Comparison of ENCODE assay signal across 22 cellular contexts in the genomic region with DNA sequence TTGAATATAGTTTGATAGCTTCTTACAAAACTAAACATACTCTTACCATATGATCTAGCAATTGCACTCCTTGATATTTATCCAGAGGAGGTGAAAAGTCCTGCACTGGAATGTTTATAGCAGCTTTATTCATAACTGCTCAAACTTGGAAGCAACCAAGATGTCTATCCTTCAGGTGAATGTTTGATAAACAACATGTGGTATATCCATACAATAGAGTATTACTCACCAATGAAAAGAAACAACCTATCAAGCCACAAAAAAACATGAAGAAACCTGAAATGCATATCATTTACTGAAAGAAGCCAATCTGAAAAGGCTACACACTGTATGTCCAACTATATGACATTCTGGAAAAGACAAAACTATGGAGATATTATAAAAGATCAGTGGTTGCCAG.
"Had no signal": no experiment of that assay in that cellular context is flagged by ENCODE, and none has a peak within 500 bp of the region (broad histone marks: within the 10 kb centered on the region; RNA-seq: fewer than 3 reads in every experiment).

No MANE protein-coding gene starts in this region.

- FAIRE-seq: endometrium, kidney had no signal

- H3K36me3 Mint-ChIP-seq: natural killer cell had no signal

- H3K27me3 Mint-ChIP-seq: effector memory CD8-positive, alpha-beta T cell; memory B cell; stimulated activated naive CD8-positive, alpha-beta T cell treated with anti-CD3 and anti-CD28 coated beads, Interleukin-15, amount 100 ng/mL, for 72 hours had no signal

- ATAC-seq: effector memory CD8-positive, alpha-beta T cell; gastrocnemius medialis; left lobe of liver; natural killer cell; psoas muscle; right cardiac atrium; stimulated activated effector memory CD8-positive, alpha-beta T cell treated with anti-CD3 and anti-CD28 coated beads, Interleukin-12 subunit alpha, Interleukin-12 subunit beta, amount 100 ng/mL, for 72 hours; stimulated activated naive CD8-positive, alpha-beta T cell treated with anti-CD3 and anti-CD28 coated beads, Interleukin-15, amount 100 ng/mL, for 72 hours; upper lobe of right lung had no signal

- DNase-seq: cortex of kidney; effector memory CD8-positive, alpha-beta T cell; foreskin fibroblast; gastrocnemius medialis; head of caudate nucleus; kidney; natural killer cell; occipital lobe; ovary; posterior cingulate gyrus; psoas muscle; right cardiac atrium; stimulated activated CD4-positive, alpha-beta T cell treated with anti-CD3 and anti-CD28 coated beads, Interleukin-2, amount 100 ng/mL, for 24 hours; stimulated activated CD4-positive, alpha-beta T cell treated with anti-CD3 and anti-CD28 coated beads, Interleukin-4, amount 100 ng/mL, for 24 hours; stimulated activated naive CD8-positive, alpha-beta T cell treated with anti-CD3 and anti-CD28 coated beads, Interleukin-15, amount 100 ng/mL, for 72 hours; transverse colon; upper lobe of right lung; uterus had no signal

- H3K27ac Mint-ChIP-seq: effector memory CD8-positive, alpha-beta T cell; memory B cell; natural killer cell; stimulated activated effector memory CD8-positive, alpha-beta T cell treated with anti-CD3 and anti-CD28 coated beads, Interleukin-12 subunit alpha, Interleukin-12 subunit beta, amount 100 ng/mL, for 72 hours; stimulated activated naive CD8-positive, alpha-beta T cell treated with anti-CD3 and anti-CD28 coated beads, Interleukin-15, amount 100 ng/mL, for 72 hours had no signal

- H3K4me3 Mint-ChIP-seq: effector memory CD8-positive, alpha-beta T cell; memory B cell; natural killer cell; stimulated activated effector memory CD8-positive, alpha-beta T cell treated with anti-CD3 and anti-CD28 coated beads, Interleukin-12 subunit alpha, Interleukin-12 subunit beta, amount 100 ng/mL, for 72 hours; stimulated activated naive CD8-positive, alpha-beta T cell treated with anti-CD3 and anti-CD28 coated beads, Interleukin-15, amount 100 ng/mL, for 72 hours had no signal

- H3K9me3 Mint-ChIP-seq: effector memory CD8-positive, alpha-beta T cell; natural killer cell; stimulated activated effector memory CD8-positive, alpha-beta T cell treated with anti-CD3 and anti-CD28 coated beads, Interleukin-12 subunit alpha, Interleukin-12 subunit beta, amount 100 ng/mL, for 72 hours; stimulated activated naive CD8-positive, alpha-beta T cell treated with anti-CD3 and anti-CD28 coated beads, Interleukin-15, amount 100 ng/mL, for 72 hours had no signal
